Comparison of ENCODE assay signal across 17 cellular contexts in genomic region chr5:36238896-36239295, GRCh38. TPM values are rescaled to one million over a fixed set of nuclear protein-coding genes. Genes with fewer than 3 reads are reported as not detected.
DNase-seq lines count a peak whose midpoint lies in the region; ATAC-seq, FAIRE-seq and TF ChIP-seq lines count a peak whose summit lies in the region.
"Had no signal": no experiment of that assay in that cellular context is flagged by ENCODE, and none has a peak within 500 bp of the region (broad histone marks: within the 10 kb centered on the region; RNA-seq: fewer than 3 reads in every experiment).

No MANE protein-coding gene starts in this region.

- no peak for TF ChIP-seq CTCF in lower lobe of right lung (IDR thresholded peaks at IDR 0.05)

- H3K27me3 Mint-ChIP-seq in activated naive CD8-positive, alpha-beta T cell, result no peaks in the 10 kb centered on the region
- H3K27me3 Mint-ChIP-seq in activated naive CD8-positive, alpha-beta T cell treated with anti-CD3 and anti-CD28 coated beads for 36 hours, result no peaks in the 10 kb centered on the region
- H3K27me3 Mint-ChIP-seq: naive B cell had no signal

- H3K4me3 ChIP-seq in lower lobe of right lung (no peak overlapping the region), subcutaneous abdominal adipose tissue (ENCODE audit: low read depth in 1 of 5, low read length in 5 of 5) (no peak overlapping the region)

- FAIRE-seq in GM19239 (lab: Jason Lieb, UNC), result no peak

- peak overlapping the region in 2 of 5 donors; percentile 4 to 51 for H3K9ac ChIP-seq in subcutaneous abdominal adipose tissue (ENCODE audit: low read length in 5 of 5)

- H3K27ac ChIP-seq in lower lobe of right lung (peak overlapping the region; percentile 94), subcutaneous abdominal adipose tissue (ENCODE audit: low read depth, low read length) (peak overlapping the region; percentile 23)

- H3K4me1 ChIP-seq in lower lobe of right lung (peaks cover 39% of the 10 kb centered on the region), subcutaneous abdominal adipose tissue (ENCODE audit: control insufficient read depth in 5 of 5, insufficient read depth in 5 of 5, low read length in 5 of 5) (peaks cover 7 to 36% (median 34%) of the 10 kb centered on the region in 5 donors)

- no peak for DNase-seq in activated naive CD8-positive, alpha-beta T cell treated with anti-CD3 and anti-CD28 coated beads for 36 hours
- DNase-seq in astrocyte of the hippocampus (ENCODE audit: low read depth, low spot score) (peak; percentile 1), lower lobe of right lung (no peak), G401 (ENCODE audit: low spot score) (no peak), COLO829 (ENCODE audit: low spot score) (no peak), GM19239 (ENCODE audit: insufficient read length, low spot score) (no peak)
- DNase-seq: ACHN; activated CD4-positive, alpha-beta T cell treated with anti-CD3 and anti-CD28 coated beads, Interleukin-2, amount 50 U/mL, for 1 hour; activated gamma-delta T cell treated with Interleukin-2 at 50 U/mL for 16 hours; EL; hippocampal formation; naive B cell; NCI-H1092; NCI-H774; stimulated activated naive CD4-positive, alpha-beta T cell treated with Interleukin-2 at 50 U/mL for 16 hours had no signal

- peak overlapping the region; percentile 17 for H3K4me3 Mint-ChIP-seq in activated naive CD8-positive, alpha-beta T cell
- no peak overlapping the region for H3K4me3 Mint-ChIP-seq in activated naive CD8-positive, alpha-beta T cell treated with anti-CD3 and anti-CD28 coated beads for 36 hours

- peak overlapping the region; percentile 1 for H3K27ac Mint-ChIP-seq in activated naive CD8-positive, alpha-beta T cell
- H3K27ac Mint-ChIP-seq in activated naive CD8-positive, alpha-beta T cell treated with anti-CD3 and anti-CD28 coated beads for 36 hours, result no peak overlapping the region

- H3K36me3 ChIP-seq in lower lobe of right lung, result no peaks in the 10 kb centered on the region
- H3K36me3 ChIP-seq in subcutaneous abdominal adipose tissue (ENCODE audit: control insufficient read depth in 5 of 5, insufficient read depth in 5 of 5, low read length in 5 of 5), result peaks cover 0 to 3% (median 0%) of the 10 kb centered on the region in 5 donors

- no peak for ATAC-seq in lower lobe of right lung

- H3K9me3 ChIP-seq in lower lobe of right lung (no peaks in the 10 kb centered on the region), subcutaneous abdominal adipose tissue (ENCODE audit: control insufficient read depth in 5 of 5, low read length in 5 of 5) (no peaks in the 10 kb centered on the region)

- intact Hi-C loops in lower lobe of right lung (cut with DNase I), result no loop called here

- peaks cover 42% of the 10 kb centered on the region for H3K4me1 Mint-ChIP-seq in activated naive CD8-positive, alpha-beta T cell (ENCODE audit: low read depth)
- peaks cover 42% of the 10 kb centered on the region for H3K4me1 Mint-ChIP-seq in activated naive CD8-positive, alpha-beta T cell treated with anti-CD3 and anti-CD28 coated beads for 36 hours

- no peaks in the 10 kb centered on the region for H3K36me3 Mint-ChIP-seq in activated naive CD8-positive, alpha-beta T cell
- peaks cover 9% of the 10 kb centered on the region for H3K36me3 Mint-ChIP-seq in activated naive CD8-positive, alpha-beta T cell treated with anti-CD3 and anti-CD28 coated beads for 36 hours
- H3K36me3 Mint-ChIP-seq: naive B cell had no signal

- H3K27me3 ChIP-seq in lower lobe of right lung (ENCODE audit: low read depth) (no peaks in the 10 kb centered on the region), subcutaneous abdominal adipose tissue (ENCODE audit: control insufficient read depth in 5 of 5, insufficient read depth in 4 of 5, low read length in 5 of 5) (no peaks in the 10 kb centered on the region)

- H3K9me3 Mint-ChIP-seq in activated naive CD8-positive, alpha-beta T cell (ENCODE audit: low read depth), result no peaks in the 10 kb centered on the region
- peaks cover 3% of the 10 kb centered on the region for H3K9me3 Mint-ChIP-seq in activated naive CD8-positive, alpha-beta T cell treated with anti-CD3 and anti-CD28 coated beads for 36 hours

- in situ Hi-C loops in G401 (cut with HindIII; ENCODE audit: low sequenced_read_pairs), result no loop called here

RNA-seq across cellular contexts. Expression of gene NADK2, which starts 2.8 kb away (rescaled TPM):
- 10 to 100 TPM; 24.5 to 30.5 TPM for total RNA-seq in activated naive CD8-positive, alpha-beta T cell treated with anti-CD3 and anti-CD28 coated beads for 36 hours
- 19.1 TPM for total RNA-seq in lower lobe of right lung
- 30.6 and 37.4 TPM in 2 replicates for total RNA-seq in G401 (2014; rRNA removed; shearing (Covaris generic))
